In genomic region chr2:201779996-201780673, GRCh38 we compare ENCODE assay signal across 8 cellular contexts. TPM values are rescaled to one million over a fixed set of nuclear protein-coding genes. Genes with fewer than 3 reads are reported as not detected.
DNase-seq lines count a peak whose midpoint lies in the region; ATAC-seq and TF ChIP-seq lines count a peak whose summit lies in the region.

No MANE protein-coding gene starts in this region.

- TF ChIP-seq CTCF in HL-60 (IDR thresholded peaks at IDR 0.05; ENCODE audit: insufficient read depth, low read length): no peak
- TF ChIP-seq CTCF in parathyroid adenoma (IDR thresholded peaks at IDR 0.05): no peak

- no peak for DNase-seq in activated CD8-positive, alpha-beta memory T cell treated with anti-CD3 and anti-CD28 coated beads, Interleukin-2, amount 10 ng/mL, durations not matched to agents 7 days and 5 days
- no peak for DNase-seq in activated CD8-positive, alpha-beta memory T cell treated with anti-CD3 and anti-CD28 coated beads, Interleukin-2, amount 50 U/mL, for 48 hours
- DNase-seq in HL-60 (ENCODE audit: low read depth in 1 of 2, low spot score in 1 of 2) (no peak), Right ventricle myocardium superior (no peak), hippocampal formation (lab: John Stamatoyannopoulos, UW) (no peak)
- no peak for DNase-seq in activated CD8-positive, alpha-beta T cell treated with anti-CD3 and anti-CD28 coated beads, Interleukin-2, amount 10 ng/mL, durations not matched to agents 7 days and 5 days

- H2AFZ ChIP-seq in parathyroid adenoma: peak overlapping the region; percentile 88

- peaks cover 10% of the 10 kb centered on the region for H3K27me3 Mint-ChIP-seq in activated CD8-positive, alpha-beta memory T cell treated with anti-CD3 and anti-CD28 coated beads, Interleukin-2, amount 10 ng/mL, durations not matched to agents 7 days and 5 days
- peaks cover 8% of the 10 kb centered on the region for H3K27me3 Mint-ChIP-seq in activated CD8-positive, alpha-beta T cell treated with anti-CD3 and anti-CD28 coated beads, Interleukin-2, amount 10 ng/mL, durations not matched to agents 7 days and 5 days (ENCODE audit: low read depth)

- intact Hi-C loops in Right ventricle myocardium superior (cut with DNase I): no loop called here

- peak overlapping the region; percentile 88 for H3K27ac Mint-ChIP-seq in activated CD8-positive, alpha-beta memory T cell treated with anti-CD3 and anti-CD28 coated beads, Interleukin-2, amount 10 ng/mL, durations not matched to agents 7 days and 5 days
- H3K27ac Mint-ChIP-seq in activated CD8-positive, alpha-beta T cell treated with anti-CD3 and anti-CD28 coated beads, Interleukin-2, amount 10 ng/mL, durations not matched to agents 7 days and 5 days: peak overlapping the region; percentile 99

- H3K4me3 Mint-ChIP-seq in activated CD8-positive, alpha-beta memory T cell treated with anti-CD3 and anti-CD28 coated beads, Interleukin-2, amount 10 ng/mL, durations not matched to agents 7 days and 5 days: peak overlapping the region; percentile 84
- peak overlapping the region; percentile 98 for H3K4me3 Mint-ChIP-seq in activated CD8-positive, alpha-beta T cell treated with anti-CD3 and anti-CD28 coated beads, Interleukin-2, amount 10 ng/mL, durations not matched to agents 7 days and 5 days

- POLR2A ChIA-PET in activated CD8-positive, alpha-beta T cell treated with anti-CD3 and anti-CD28 coated beads, Interleukin-2, amount 10 ng/mL, durations not matched to agents 7 days and 5 days (lab: Charles Lee): interaction anchor here (0.5 to 1.5 kb wide), 6 partner anchors 13 to 657 kb away, joined by 3 to 7 read pairs (median 4); partner anchors contain the start of genes NOP58, STRADB, TMEM237 and TRAK2

- H3K27me3 ChIP-seq in HL-60 (ENCODE audit: insufficient read depth, poor library complexity, severe bottlenecking) (no peaks in the 10 kb centered on the region), parathyroid adenoma (ENCODE audit: control insufficient read depth, insufficient read depth, low read length) (no peaks in the 10 kb centered on the region)

- CTCF ChIA-PET in activated CD8-positive, alpha-beta memory T cell treated with anti-CD3 and anti-CD28 coated beads, Interleukin-2, amount 10 ng/mL, durations not matched to agents 7 days and 5 days (lab: Charles Lee): interaction anchor here (1.2 to 1.5 kb wide), 3 partner anchors 542 to 817 kb away, joined by 3 to 5 read pairs (median 3); partner anchors contain the start of gene ORC2
- CTCF ChIA-PET in activated CD8-positive, alpha-beta T cell treated with anti-CD3 and anti-CD28 coated beads, Interleukin-2, amount 10 ng/mL, durations not matched to agents 7 days and 5 days (lab: Charles Lee): interaction anchor here (1.1 to 2.9 kb wide), 5 partner anchors 15 to 548 kb away, joined by 3 to 9 read pairs (median 5); partner anchors contain the start of genes STRADB and TRAK2

- peaks cover 36% of the 10 kb centered on the region for H3K79me2 ChIP-seq in parathyroid adenoma

- H3K36me3 Mint-ChIP-seq in activated CD8-positive, alpha-beta memory T cell treated with anti-CD3 and anti-CD28 coated beads, Interleukin-2, amount 10 ng/mL, durations not matched to agents 7 days and 5 days: no peaks in the 10 kb centered on the region
- no peaks in the 10 kb centered on the region for H3K36me3 Mint-ChIP-seq in activated CD8-positive, alpha-beta T cell treated with anti-CD3 and anti-CD28 coated beads, Interleukin-2, amount 10 ng/mL, durations not matched to agents 7 days and 5 days (ENCODE audit: low read depth)

- H3K36me3 ChIP-seq in parathyroid adenoma (ENCODE audit: control insufficient read depth, insufficient read depth, low read length): no peaks in the 10 kb centered on the region

- H3K27ac ChIP-seq in HL-60 (replicated peaks) (peak overlapping the region; percentile 84), parathyroid adenoma (peak overlapping the region; percentile 74)

- peaks cover 2% of the 10 kb centered on the region for H3K4me1 ChIP-seq in parathyroid adenoma

- ATAC-seq in activated CD8-positive, alpha-beta memory T cell treated with anti-CD3 and anti-CD28 coated beads, Interleukin-2, amount 10 ng/mL, durations not matched to agents 7 days and 5 days: peak; percentile 2
- ATAC-seq in activated CD8-positive, alpha-beta T cell treated with anti-CD3 and anti-CD28 coated beads, Interleukin-2, amount 10 ng/mL, durations not matched to agents 7 days and 5 days: peak; percentile 5
- ATAC-seq in Right ventricle myocardium superior (ENCODE audit: poor library complexity) (peak; percentile 25), HG03159 (IDR thresholded peaks at IDR 0.05; ENCODE audit: unreplicated experiment) (no peak)

- peak overlapping the region; percentile 40 for H3K9ac ChIP-seq in parathyroid adenoma

- H3K4me3 ChIP-seq in HL-60 (replicated peaks; ENCODE audit: insufficient read depth, low read length) (peak overlapping the region; percentile 95), parathyroid adenoma (ENCODE audit: low read depth, low read length) (peak overlapping the region; percentile 65)

- H3K9me3 ChIP-seq in parathyroid adenoma (ENCODE audit: control insufficient read depth, low read length): no peaks in the 10 kb centered on the region

- H3K4me1 Mint-ChIP-seq in activated CD8-positive, alpha-beta memory T cell treated with anti-CD3 and anti-CD28 coated beads, Interleukin-2, amount 10 ng/mL, durations not matched to agents 7 days and 5 days: peaks cover 25% of the 10 kb centered on the region
- H3K4me1 Mint-ChIP-seq in activated CD8-positive, alpha-beta T cell treated with anti-CD3 and anti-CD28 coated beads, Interleukin-2, amount 10 ng/mL, durations not matched to agents 7 days and 5 days (ENCODE audit: low read depth): peaks cover 20% of the 10 kb centered on the region

- H3K9me3 Mint-ChIP-seq in activated CD8-positive, alpha-beta memory T cell treated with anti-CD3 and anti-CD28 coated beads, Interleukin-2, amount 10 ng/mL, durations not matched to agents 7 days and 5 days (ENCODE audit: low read depth): no peaks in the 10 kb centered on the region
- H3K9me3 Mint-ChIP-seq in activated CD8-positive, alpha-beta T cell treated with anti-CD3 and anti-CD28 coated beads, Interleukin-2, amount 10 ng/mL, durations not matched to agents 7 days and 5 days (ENCODE audit: insufficient read depth): no peaks in the 10 kb centered on the region

- peak overlapping the region; percentile 82 for H3K4me2 ChIP-seq in parathyroid adenoma (ENCODE audit: low read length)

RNA-seq across cellular contexts. Expression of gene ALS2, which starts 0.6 kb away (rescaled TPM):
- total RNA-seq in activated CD8-positive, alpha-beta memory T cell treated with anti-CD3 and anti-CD28 coated beads, Interleukin-2, amount 10 ng/mL, durations not matched to agents 7 days and 5 days: 10 to 100 TPM; 12.0 to 14.1 TPM
- total RNA-seq in activated CD8-positive, alpha-beta T cell treated with anti-CD3 and anti-CD28 coated beads, Interleukin-2, amount 10 ng/mL, durations not matched to agents 7 days and 5 days: 10 to 100 TPM; 13.9 to 15.6 TPM
- total RNA-seq in Right ventricle myocardium superior: 29.5 TPM

RNA-seq across cellular contexts. Expression of gene CDK15, which starts 26.2 kb away (rescaled TPM):
- total RNA-seq in activated CD8-positive, alpha-beta memory T cell treated with anti-CD3 and anti-CD28 coated beads, Interleukin-2, amount 10 ng/mL, durations not matched to agents 7 days and 5 days: not detected
- not detected for total RNA-seq in activated CD8-positive, alpha-beta T cell treated with anti-CD3 and anti-CD28 coated beads, Interleukin-2, amount 10 ng/mL, durations not matched to agents 7 days and 5 days
- 0.43 TPM for total RNA-seq in Right ventricle myocardium superior
